ENCODE assay signal across 1 cellular context in the genomic region with DNA sequence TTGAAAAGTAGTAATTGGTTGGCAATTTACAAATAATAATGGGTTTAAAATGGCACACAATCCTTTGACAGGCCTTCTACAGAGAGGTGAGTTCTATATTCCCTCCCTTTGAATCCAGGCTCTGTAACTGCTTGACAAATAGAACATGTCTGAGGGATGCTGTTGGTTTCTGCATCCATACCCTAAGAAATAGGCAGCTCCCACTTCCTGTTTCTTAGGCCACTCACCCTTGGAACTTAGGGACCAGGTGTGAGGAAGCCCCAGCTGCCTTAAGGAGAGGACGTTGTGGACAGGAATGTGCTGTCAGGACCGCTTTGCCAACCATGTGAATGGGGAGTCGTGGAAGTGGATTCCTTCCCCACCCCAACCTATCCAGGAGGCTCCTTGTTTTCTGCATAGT.
TF ChIP-seq lines count a peak whose summit lies in the region.

No MANE protein-coding gene starts in this region.

TF ChIP-seq in GM12878, 131 proteins besides CTCF, POLR2A, EP300 and RAD21:
- no peak for TF ChIP-seq MYB (IDR thresholded peaks at IDR 0.05; ENCODE audit: borderline replicate concordance, low read depth, low read length)
- peak; percentile 27; the same call in 1 of the 2 replicates for TF ChIP-seq SPI1 (IDR thresholded peaks at IDR 0.05; ENCODE audit: borderline replicate concordance, insufficient read depth, low read depth, low read length)
